8 cellular contexts compared by ENCODE assay signal in genomic region chr7:112202819-112203218, GRCh38. TPM values are rescaled to one million over a fixed set of nuclear protein-coding genes. Genes with fewer than 3 reads are reported as not detected.
A peak's percentile ranks its signal among the peaks of the same experiment; 100 is the strongest.
DNase-seq lines count a peak whose midpoint lies in the region; ATAC-seq and TF ChIP-seq lines count a peak whose summit lies in the region.

No MANE protein-coding gene starts in this region.

- H3K9me3 ChIP-seq in HEK293 (ENCODE audit: control insufficient read depth, insufficient read depth, low read depth, low read length) = no peaks in the 10 kb centered on the region
- no peaks in the 10 kb centered on the region for H3K9me3 ChIP-seq in mammary epithelial cell (replicated peaks; ENCODE audit: insufficient read depth, low read length)
- H3K9me3 ChIP-seq in neuron (ENCODE audit: low read length) = no peaks in the 10 kb centered on the region

- 0% methylated on average over 1 of the region's 2 CpGs for WGBS in mammary epithelial cell (ENCODE audit: low coverage, missing lambda C conversion rate)

- peaks cover 86% of the 10 kb centered on the region for H3K79me2 ChIP-seq in mammary epithelial cell (ENCODE audit: insufficient read depth, low read length)

- peaks cover 37% of the 10 kb centered on the region for H3K4me1 Mint-ChIP-seq in CD14-positive monocyte

- H3K4me3 ChIP-seq in HEK293 (ENCODE audit: low read depth, low read length) (no peak overlapping the region), mammary epithelial cell (replicated peaks in 1 of 3; ENCODE audit: insufficient read depth in 1 of 3, low read depth in 2 of 3, low read length in 3 of 3) (no peak overlapping the region), neuron (ENCODE audit: low read length) (peak overlapping the region; percentile 88)

- peaks cover 0 to 6% (median 0%) of the 10 kb centered on the region in 7 donors for H3K9me3 Mint-ChIP-seq in CD14-positive monocyte

- CTCF ChIA-PET in HEK293 (lab: Yijun Ruan, JAX) = interaction anchor here (0.6 to 0.7 kb wide), 3 partner anchors 15 to 299 kb away, joined by 3 read pairs; no protein-coding TSS in a partner anchor
- CTCF ChIA-PET in mammary epithelial cell (lab: Charles Lee; ENCODE audit: low non-redundant PET) = no interaction called here

- peak overlapping the region; percentile 6 for H3K4me2 ChIP-seq in mammary epithelial cell (ENCODE audit: insufficient read depth, low read depth, low read length)

- H3K27ac ChIP-seq in HEK293 (ENCODE audit: extremely low read depth, low read depth, low read length) = no peak overlapping the region
- H3K27ac ChIP-seq in mammary epithelial cell (ENCODE audit: insufficient read depth, low read depth, low read length) = no peak overlapping the region

- H3K4me1 ChIP-seq in HEK293 (ENCODE audit: control insufficient read depth, insufficient read depth, low read length) = peaks cover 13% of the 10 kb centered on the region
- peaks cover 31% of the 10 kb centered on the region for H3K4me1 ChIP-seq in mammary epithelial cell (ENCODE audit: insufficient read depth, low read length)
- peaks cover 17% of the 10 kb centered on the region for H3K4me1 ChIP-seq in neuron (ENCODE audit: insufficient read depth, low read length)

- ATAC-seq in HG03439 (IDR thresholded peaks at IDR 0.05; ENCODE audit: unreplicated experiment) (no peak), HG03378 (IDR thresholded peaks at IDR 0.05; ENCODE audit: unreplicated experiment) (no peak)

- TF ChIP-seq CTCF in HEK293 (tag by site-specific recombination; IDR thresholded peaks at IDR 0.05) (no peak), mammary epithelial cell (conservative IDR thresholded peaks at IDR 0.05 in 1 of 2, IDR thresholded peaks at IDR 0.05 in 1 of 2; ENCODE audit: extremely low read depth in 1 of 2, insufficient read depth in 1 of 2, low read depth in 1 of 2, low read length in 2 of 2) (no peak), CD14-positive monocyte (IDR thresholded peaks at IDR 0.05) (no peak)

- DNase-seq in NCI-H2029 treated with DMSO at 0.1 percent for 48 hours (lab: John Stamatoyannopoulos, UW) (peak; percentile 76), mammary epithelial cell (no peak), kidney glomerular epithelial cell (lab: John Stamatoyannopoulos, UW) (no peak), CD14-positive monocyte (ENCODE audit: low spot score) (no peak)

- H3K36me3 Mint-ChIP-seq in CD14-positive monocyte = peaks cover 0 to 9% of the 10 kb centered on the region in 2 donors

- in situ Hi-C loops in mammary epithelial cell (cut with MboI; ENCODE audit: low sequenced_read_pairs in 2 of 2) = loop anchor here in 1 of 2 donors (25.0 kb wide), 2 partner anchors 209 to 241 kb away; no protein-coding TSS in a partner anchor

- H3K27me3 ChIP-seq in mammary epithelial cell (ENCODE audit: insufficient read depth, low read length) (no peaks in the 10 kb centered on the region), neuron (ENCODE audit: insufficient read depth, low read length) (no peaks in the 10 kb centered on the region)

- POLR2A ChIA-PET in HEK293 (lab: Yijun Ruan, JAX) = interaction anchor here (0.9 kb wide), 1 partner anchor 247 kb away, joined by 3 read pairs; the partner anchor contains the start of gene IFRD1

- H3K27me3 Mint-ChIP-seq in CD14-positive monocyte (ENCODE audit: low read depth in 3 of 3) = peaks cover 18 to 28% (median 24%) of the 10 kb centered on the region in 3 donors

- peak overlapping the region in 1 of 2 donors; percentile 62 for H3K4me3 Mint-ChIP-seq in CD14-positive monocyte

- no peaks in the 10 kb centered on the region for H3K36me3 ChIP-seq in HEK293 (ENCODE audit: control insufficient read depth in 2 of 2, insufficient read depth in 1 of 2, low read length in 2 of 2)
- H3K36me3 ChIP-seq in mammary epithelial cell (ENCODE audit: insufficient read depth, low read length) = no peaks in the 10 kb centered on the region
- no peaks in the 10 kb centered on the region for H3K36me3 ChIP-seq in neuron (ENCODE audit: insufficient read depth, low read length)

- H2AFZ ChIP-seq in mammary epithelial cell (ENCODE audit: low read depth, low read length) = no peak overlapping the region
- H2AFZ ChIP-seq in neuron (ENCODE audit: low read depth, low read length) = no peak overlapping the region

- intact Hi-C loops in mammary epithelial cell (cut with micrococcal nuclease) = loop anchor here (5.0 to 10.0 kb wide), 3 partner anchors 91 to 182 kb away; no protein-coding TSS in a partner anchor
- intact Hi-C loops in CD14-positive monocyte (cut with micrococcal nuclease) = loop anchor here (10.0 kb wide), 2 partner anchors 218 to 252 kb away; partner anchors contain the start of gene IFRD1 (in 1 of the 2)

- H4K20me1 ChIP-seq in mammary epithelial cell (ENCODE audit: insufficient read depth, low read length) = no peaks in the 10 kb centered on the region

- dilution Hi-C loops in mammary epithelial cell (cut with HindIII; ENCODE audit: low sequenced_read_pairs) = no loop called here

- no peak overlapping the region for H3K9ac ChIP-seq in mammary epithelial cell (ENCODE audit: insufficient read depth, low read length)

- BruUV-seq in mammary epithelial cell (replicated peaks; lab: Mats Ljungman, UMichigan) = no TSS peak

- H3K27ac Mint-ChIP-seq in CD14-positive monocyte = peak overlapping the region in 1 of 7 donors; percentile 35

TF ChIP-seq in HEK293, 187 proteins besides CTCF, POLR2A, EP300 and RAD21 (continues in another document):
- TF ChIP-seq ZNF132 (tag by site-specific recombination; IDR thresholded peaks at IDR 0.05; ENCODE audit: borderline replicate concordance) (0 out of 2 replicates have a peak, but pooled peaks have one; percentile 24), ZNF776 (tag by site-specific recombination; IDR thresholded peaks at IDR 0.05; ENCODE audit: borderline replicate concordance) (no peak), KLF7 (tag by site-specific recombination; IDR thresholded peaks at IDR 0.05; ENCODE audit: borderline replicate concordance) (no peak), ZNF214 (tag by site-specific recombination; IDR thresholded peaks at IDR 0.05; ENCODE audit: borderline replicate concordance) (peak; percentile 25; the same call in 1 of the 2 replicates), KLF10 (tag by site-specific recombination; IDR thresholded peaks at IDR 0.05) (peak; percentile 83; the same call in 1 of the 2 replicates), INSM2 (tag by site-specific recombination; IDR thresholded peaks at IDR 0.05) (no peak), ZNF16 (tag by site-specific recombination; IDR thresholded peaks at IDR 0.05; ENCODE audit: low read depth) (no peak), PRDM1 (tag by site-specific recombination; IDR thresholded peaks at IDR 0.05) (0 out of 2 replicates have a peak, but pooled peaks have one; percentile 7), ZNF530 (tag by site-specific recombination; IDR thresholded peaks at IDR 0.05; ENCODE audit: low read depth) (no peak), ZBTB10 (tag by site-specific recombination; IDR thresholded peaks at IDR 0.05) (no peak), ZNF513 (tag by site-specific recombination; IDR thresholded peaks at IDR 0.05) (peak; percentile 13; the same call in 1 of the 2 replicates), ZFP69B (tag by site-specific recombination; IDR thresholded peaks at IDR 0.05) (no peak)

RNA-seq across cellular contexts. Expression of gene DOCK4, which starts 3.4 kb away (rescaled TPM):
- total RNA-seq in mammary epithelial cell = 10 to 100 TPM in 1 of 2 donors, 1 to 10 TPM in 1; 7.5 to 22.2 TPM
- polyA plus RNA-seq in mammary epithelial cell (8.7 TPM), CD14-positive monocyte (1 to 10 TPM; 1.3 to 2.7 TPM)
- polyA minus RNA-seq in mammary epithelial cell = 58.4 TPM

RNA-seq across cellular contexts. Expression of gene ZNF277, which starts 3.7 kb away (rescaled TPM):
- total RNA-seq in mammary epithelial cell = 10 to 100 TPM; 18.9 to 36.0 TPM
- polyA plus RNA-seq in mammary epithelial cell = 11.8 TPM
- polyA minus RNA-seq in mammary epithelial cell = not detected
- polyA plus RNA-seq in CD14-positive monocyte = 10 to 100 TPM; 17.5 to 20.7 TPM
